ENCODE assay signal across 28 cellular contexts in genomic region chr3:24890012-24890411, GRCh38.
"Had no signal": no experiment of that assay in that cellular context is flagged by ENCODE, and none has a peak within 500 bp of the region (broad histone marks: within the 10 kb centered on the region; RNA-seq: fewer than 3 reads in every experiment).

No MANE protein-coding gene starts in this region.

- H3K36me3 Mint-ChIP-seq: natural killer cell; neural progenitor cell; stimulated activated effector memory CD8-positive, alpha-beta T cell treated with anti-CD3 and anti-CD28 coated beads, Interleukin-12 subunit alpha, Interleukin-12 subunit beta, amount 100 ng/mL, for 72 hours; stimulated activated naive B cell treated with anti-CD40 and anti-IgM and Interleukin-4, amounts not matched to agents 10 μg/mL and 1 μg/mL and 100 μg/mL, for 72 hours had no signal

- ATAC-seq: natural killer cell; psoas muscle; right cardiac atrium; right lobe of liver; stimulated activated effector memory CD8-positive, alpha-beta T cell treated with anti-CD3 and anti-CD28 coated beads, Interleukin-12 subunit alpha, Interleukin-12 subunit beta, amount 100 ng/mL, for 72 hours; stimulated activated naive B cell treated with anti-CD40 and anti-IgM and Interleukin-4, amounts not matched to agents 10 μg/mL and 1 μg/mL and 100 μg/mL, for 72 hours had no signal

- DNase-seq: natural killer cell; occipital lobe; ovary; posterior cingulate gyrus; psoas muscle; right cardiac atrium; right lobe of liver; sigmoid colon; small intestine; stimulated activated CD4-positive, alpha-beta T cell treated with anti-CD3 and anti-CD28 coated beads, Interleukin-15, amount 100 ng/mL, for 24 hours; stimulated activated CD4-positive, alpha-beta T cell treated with anti-CD3 and anti-CD28 coated beads, Interleukin-2, amount 100 ng/mL, for 24 hours; stimulated activated CD4-positive, alpha-beta T cell treated with anti-CD3 and anti-CD28 coated beads, Interleukin-2, amount 100 ng/mL, for 48 hours; stimulated activated CD4-positive, alpha-beta T cell treated with anti-CD3 and anti-CD28 coated beads, Interleukin-4, amount 100 ng/mL, for 24 hours; stimulated activated naive B cell treated with anti-CD40 and anti-IgM and Interleukin-4, amounts not matched to agents 10 μg/mL and 1 μg/mL and 100 μg/mL, for 72 hours; stimulated activated naive CD4-positive, alpha-beta T cell treated with Interleukin-2 at 50 U/mL for 16 hours; stomach; thyroid gland; trophoblast cell; upper lobe of left lung; uterus had no signal

- H3K4me3 Mint-ChIP-seq: natural killer cell; nephron; neural progenitor cell; stimulated activated effector memory CD8-positive, alpha-beta T cell treated with anti-CD3 and anti-CD28 coated beads, Interleukin-12 subunit alpha, Interleukin-12 subunit beta, amount 100 ng/mL, for 72 hours; stimulated activated naive B cell treated with anti-CD40 and anti-IgM and Interleukin-4, amounts not matched to agents 10 μg/mL and 1 μg/mL and 100 μg/mL, for 72 hours; stimulated activated naive CD8-positive, alpha-beta T cell treated with anti-CD3 and anti-CD28 coated beads, Interleukin-15, Interleukin-2, amounts not matched to agents 100 ng/mL and 50 ng/mL, for 24 hours had no signal

- H3K4me1 Mint-ChIP-seq: natural killer cell; nephron; neural progenitor cell; stimulated activated effector memory CD8-positive, alpha-beta T cell treated with anti-CD3 and anti-CD28 coated beads, Interleukin-12 subunit alpha, Interleukin-12 subunit beta, amount 100 ng/mL, for 72 hours; stimulated activated naive B cell treated with anti-CD40 and anti-IgM and Interleukin-4, amounts not matched to agents 10 μg/mL and 1 μg/mL and 100 μg/mL, for 72 hours had no signal

- H3K27ac Mint-ChIP-seq: natural killer cell; neural progenitor cell; progenitor cell of endocrine pancreas; stimulated activated effector memory CD8-positive, alpha-beta T cell treated with anti-CD3 and anti-CD28 coated beads, Interleukin-12 subunit alpha, Interleukin-12 subunit beta, amount 100 ng/mL, for 72 hours; stimulated activated naive B cell treated with anti-CD40 and anti-IgM and Interleukin-4, amounts not matched to agents 10 μg/mL and 1 μg/mL and 100 μg/mL, for 72 hours; stimulated activated naive CD8-positive, alpha-beta T cell treated with anti-CD3 and anti-CD28 coated beads, Interleukin-15, Interleukin-2, amounts not matched to agents 100 ng/mL and 50 ng/mL, for 24 hours had no signal

- H3K4me3 ChIP-seq: neural progenitor cell, ovary, psoas muscle, right lobe of liver, sigmoid colon, stomach, thoracic aorta, thyroid gland, tibial nerve, upper lobe of left lung, uterus had no signal

- H3K27ac ChIP-seq: neural progenitor cell, ovary, parathyroid adenoma, psoas muscle, right lobe of liver, sigmoid colon, stomach, thoracic aorta, thyroid gland, tibial nerve, upper lobe of left lung, uterus had no signal

- H3K9me3 ChIP-seq: ovary, psoas muscle, right lobe of liver, sigmoid colon, stomach, thoracic aorta, thyroid gland, tibial nerve, upper lobe of left lung, uterus had no signal

- H3K27me3 ChIP-seq: neural progenitor cell, ovary, right lobe of liver, sigmoid colon, stomach, thyroid gland, tibial nerve, upper lobe of left lung, uterus had no signal

- H3K9me3 Mint-ChIP-seq: nephron, neural progenitor cell had no signal

- H3K27me3 Mint-ChIP-seq: progenitor cell of endocrine pancreas; stimulated activated naive B cell treated with anti-CD40 and anti-IgM and Interleukin-4, amounts not matched to agents 10 μg/mL and 1 μg/mL and 100 μg/mL, for 72 hours; stimulated activated naive CD8-positive, alpha-beta T cell treated with anti-CD3 and anti-CD28 coated beads, Interleukin-15, Interleukin-2, amounts not matched to agents 100 ng/mL and 50 ng/mL, for 24 hours had no signal

- H3K4me1 ChIP-seq: neural progenitor cell, parathyroid adenoma, psoas muscle, right lobe of liver, sigmoid colon, stomach, thyroid gland, tibial nerve, upper lobe of left lung, uterus had no signal

- H3K36me3 ChIP-seq: neural progenitor cell, ovary, right lobe of liver, sigmoid colon, stomach, thoracic aorta, thyroid gland, tibial nerve, upper lobe of left lung, uterus had no signal
